Comparison of ENCODE assay signal across 11 cellular contexts in genomic region chr15:29736745-29737023, GRCh38.
A peak's percentile ranks its signal among the peaks of the same experiment; 100 is the strongest.
DNase-seq lines count a peak whose midpoint lies in the region; ATAC-seq, FAIRE-seq and TF ChIP-seq lines count a peak whose summit lies in the region.
"Had no signal": no experiment of that assay in that cellular context is flagged by ENCODE, and none has a peak within 500 bp of the region (broad histone marks: within the 10 kb centered on the region; RNA-seq: fewer than 3 reads in every experiment).

No MANE protein-coding gene starts in this region.

- peaks cover 35% of the 10 kb centered on the region for H3K36me3 ChIP-seq in brain microvascular endothelial cell (replicated peaks)
- H3K36me3 ChIP-seq: uterus had no signal

- no peaks in the 10 kb centered on the region for H3K9me3 ChIP-seq in A549
- H3K9me3 ChIP-seq: uterus had no signal

- DNase-seq in A549 (ENCODE audit: low read depth in 1 of 2, low spot score in 1 of 2) (peak; percentile 94), HT-29 (ENCODE audit: low spot score) (peak; percentile 69), brain microvascular endothelial cell (peak; percentile 29), islet precursor cell (peak; percentile 90), DMS153 (lab: John Stamatoyannopoulos, UW) (no peak), NCI-H748 treated with DMSO at 0.1 percent for 48 hours (lab: John Stamatoyannopoulos, UW) (no peak)
- DNase-seq: head of caudate nucleus, NCI-H146, uterus had no signal

- CTCF ChIA-PET in A549 (lab: Yijun Ruan, JAX): interaction anchor here (0.7 to 3.1 kb wide), 21 partner anchors 11 to 339 kb away, joined by 3 to 32 read pairs (median 3); partner anchors contain the start of gene TJP1

- peak overlapping the region; percentile 81 for H3K4me2 ChIP-seq in A549

- peak; percentile 96 for TF ChIP-seq EP300 in A549 (IDR thresholded peaks at IDR 0.05)

- H3K27ac ChIP-seq in A549 (peak overlapping the region; percentile 94 to 96), brain microvascular endothelial cell (no peak overlapping the region)

- ATAC-seq in A549 (peak; percentile 82 to 86), GM21737 (IDR thresholded peaks at IDR 0.05; ENCODE audit: unreplicated experiment) (no peak), HG02763 (IDR thresholded peaks at IDR 0.05; ENCODE audit: unreplicated experiment) (no peak)

- peak; percentile 100 for FAIRE-seq in A549 (lab: Jason Lieb, UNC)

- peak in 1 of 2 experiments; percentile 51; a peak in 1 of 5 replicates for TF ChIP-seq RAD21 in A549 (conservative IDR thresholded peaks at IDR 0.05 in 1 of 2, IDR thresholded peaks at IDR 0.05 in 1 of 2)

- POLR2A ChIA-PET in A549 (lab: Yijun Ruan, JAX): interaction anchor here (0.8 to 2.9 kb wide), 6 partner anchors 11 to 189 kb away, joined by 3 to 10 read pairs (median 3); no protein-coding TSS in a partner anchor

- TF ChIP-seq CTCF in A549 (IDR thresholded peaks at IDR 0.05) (no peak), brain microvascular endothelial cell (IDR thresholded peaks at IDR 0.05; ENCODE audit: low read depth, low read length, missing control alignments) (no peak)

- in situ Hi-C loops in brain microvascular endothelial cell (cut with HindIII; ENCODE audit: low pct_ligation_motif_present, low sequenced_read_pairs): no loop called here

- no peaks in the 10 kb centered on the region for H3K27me3 ChIP-seq in brain microvascular endothelial cell (replicated peaks)
- H3K27me3 ChIP-seq: uterus had no signal

- H3K4me3 ChIP-seq in A549 (peak overlapping the region; percentile 0; the same call in 1 of the 3 replicates), brain microvascular endothelial cell (ENCODE audit: low read depth, low read length) (no peak overlapping the region)
- H3K4me3 ChIP-seq: uterus had no signal

- peaks cover 77% of the 10 kb centered on the region for H3K4me1 ChIP-seq in A549

- under 1% methylated on average over 2 of the region's 2 CpGs for WGBS in A549 (ENCODE audit: missing lambda C conversion rate)

- no peak for TF ChIP-seq POLR2A in A549 (IDR thresholded peaks at IDR 0.05; ENCODE audit: low read length)

TF ChIP-seq in A549, 52 proteins besides CTCF, POLR2A, EP300 and RAD21:
- TF ChIP-seq JUNB (IDR thresholded peaks at IDR 0.05): peak; percentile 98
- TF ChIP-seq MAX (IDR thresholded peaks at IDR 0.05): peak; percentile 92
- TF ChIP-seq BCL3 (IDR thresholded peaks at IDR 0.05): peak; percentile 94
- TF ChIP-seq SMC3 (IDR thresholded peaks at IDR 0.05): peak; percentile 45; the same call in 1 of the 3 replicates
- TF ChIP-seq GATA3 (IDR thresholded peaks at IDR 0.05; ENCODE audit: borderline replicate concordance): peak; percentile 98
- peak; percentile 82 to 88 for TF ChIP-seq CEBPB (IDR thresholded peaks at IDR 0.05)
- no peak for TF ChIP-seq HEYL (CRISPR knock-in tag; IDR thresholded peaks at IDR 0.05)
- no peak for TF ChIP-seq HOXB13 (CRISPR knock-in tag; IDR thresholded peaks at IDR 0.05; ENCODE audit: low read depth)
- TF ChIP-seq MYC (IDR thresholded peaks at IDR 0.05; ENCODE audit: borderline replicate concordance, low read length): peak; percentile 82; the same call in 1 of the 2 replicates
- TF ChIP-seq HDAC2 (IDR thresholded peaks at IDR 0.05): no peak
- peak; percentile 97 to 98; a peak in 4 of 5 replicates for TF ChIP-seq JUN (IDR thresholded peaks at IDR 0.05)
- TF ChIP-seq FOSL2 (IDR thresholded peaks at IDR 0.05): peak; percentile 99
- TF ChIP-seq FOSL2 (CRISPR knock-in tag; IDR thresholded peaks at IDR 0.05): peak; percentile 97
- TF ChIP-seq HES2 (IDR thresholded peaks at IDR 0.05): peak; percentile 54; the same call in 1 of the 2 replicates
- TF ChIP-seq, protein P1, sequence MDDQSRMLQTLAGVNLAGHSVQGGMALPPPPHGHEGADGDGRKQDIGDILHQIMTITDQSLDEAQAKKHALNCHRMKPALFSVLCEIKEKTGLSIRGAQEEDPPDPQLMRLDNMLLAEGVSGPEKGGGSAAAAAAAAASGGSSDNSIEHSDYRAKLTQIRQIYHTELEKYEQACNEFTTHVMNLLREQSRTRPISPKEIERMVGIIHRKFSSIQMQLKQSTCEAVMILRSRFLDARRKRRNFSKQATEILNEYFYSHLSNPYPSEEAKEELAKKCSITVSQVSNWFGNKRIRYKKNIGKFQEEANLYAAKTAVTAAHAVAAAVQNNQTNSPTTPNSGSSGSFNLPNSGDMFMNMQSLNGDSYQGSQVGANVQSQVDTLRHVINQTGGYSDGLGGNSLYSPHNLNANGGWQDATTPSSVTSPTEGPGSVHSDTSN (IDR thresholded peaks at IDR 0.05): peak; percentile 69; the same call in 1 of the 2 replicates

Comparison
In these comparisons a context has a peak if more than half of its experiments do, and no peak if none do; other contexts are left out.
1. ATAC-seq: peak in A549 (2 of 2); none in GM21737 (single experiment) and HG02763 (single experiment).
2. DNase-seq: peak in A549 (2 of 2), HT-29 (single experiment), brain microvascular endothelial cell (single experiment) and islet precursor cell (single experiment); none in DMS153 (single experiment) and NCI-H748 treated with DMSO at 0.1 percent for 48 hours (single experiment).